19 cellular contexts compared by ENCODE assay signal in the genomic region with DNA sequence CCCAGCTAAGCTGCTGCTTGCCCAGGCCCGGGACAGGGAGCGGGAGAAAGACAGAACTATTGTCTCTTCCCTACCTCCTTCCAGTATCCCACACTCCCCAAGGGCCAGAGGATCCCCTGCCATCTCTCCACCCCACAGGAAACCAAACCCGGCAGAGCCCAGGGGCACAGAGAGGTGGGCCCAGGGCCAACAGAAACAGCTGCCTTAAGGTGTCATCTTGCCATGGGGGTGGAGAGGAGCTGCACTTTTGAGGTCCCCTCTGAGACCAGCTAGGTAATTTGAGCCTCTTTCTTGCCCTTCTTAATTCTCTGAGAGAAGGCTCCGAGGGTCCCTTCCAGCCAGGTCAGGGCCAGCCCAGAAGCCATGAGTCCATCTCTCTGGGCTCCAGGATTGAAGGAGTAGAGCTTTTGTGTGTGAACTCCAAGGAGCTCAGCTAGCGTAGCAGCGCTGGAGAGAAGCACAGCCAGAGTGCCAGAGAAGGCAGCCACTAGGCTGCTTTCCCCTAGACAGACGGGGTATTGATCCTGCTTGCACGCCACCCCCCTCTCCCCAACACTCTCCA. TPM values are rescaled to one million over a fixed set of nuclear protein-coding genes. Genes with fewer than 3 reads are reported as not detected.
DNase-seq lines count a peak whose midpoint lies in the region; ATAC-seq and TF ChIP-seq lines count a peak whose summit lies in the region.
"Had no signal": no experiment of that assay in that cellular context is flagged by ENCODE, and none has a peak within 500 bp of the region (broad histone marks: within the 10 kb centered on the region; RNA-seq: fewer than 3 reads in every experiment).

No MANE protein-coding gene starts in this region.

- H3K9me3 Mint-ChIP-seq in activated T-helper 17 cell treated with anti-CD3 and anti-CD28 coated beads, Interleukin-2, amount 50 U/mL, for 72 hours, result no peaks in the 10 kb centered on the region

- peaks cover 11% of the 10 kb centered on the region for H3K4me1 Mint-ChIP-seq in activated T-helper 17 cell treated with anti-CD3 and anti-CD28 coated beads, Interleukin-2, amount 50 U/mL, for 72 hours

- POLR2A ChIA-PET in SK-N-SH (lab: Yijun Ruan, JAX), result interaction anchor here (0.7 to 2.2 kb wide), 7 partner anchors 19 to 46 kb away, joined by 3 to 13 read pairs (median 6); a partner anchor contains a TSS

- no peaks in the 10 kb centered on the region for H3K9me3 ChIP-seq in SK-N-SH
- H3K9me3 ChIP-seq: A549, gastroesophageal sphincter, MG63, pancreas had no signal

- H3K4me2 ChIP-seq in SK-N-SH, result no peak overlapping the region
- H3K4me2 ChIP-seq: A549 had no signal

- no peak overlapping the region for H3K4me3 ChIP-seq in SK-N-SH (ENCODE audit: low read depth in 2 of 2, low read length in 1 of 2)
- H3K4me3 ChIP-seq: A549, gastroesophageal sphincter, MG63, pancreas had no signal

- H3K27ac ChIP-seq in SK-N-SH (ENCODE audit: low read depth in 2 of 2, low read length in 1 of 2), result peak overlapping the region in 1 of 2 experiments; percentile 74; a peak in 2 of 4 replicates
- H3K27ac ChIP-seq: A549, pancreas had no signal

- no peaks in the 10 kb centered on the region for H4K20me1 ChIP-seq in SK-N-SH (ENCODE audit: insufficient read depth)

- CTCF ChIA-PET in SK-N-SH (lab: Yijun Ruan, JAX), result interaction anchor here (1.6 to 26.3 kb wide), 7 partner anchors 16 to 266 kb away, joined by 4 to 1710 read pairs (median 7); a partner anchor contains a TSS

- peaks cover 0 to 30% of the 10 kb centered on the region in 2 experiments; a peak in 1 of 4 replicates for H3K4me1 ChIP-seq in SK-N-SH (ENCODE audit: control insufficient read depth in 1 of 2, insufficient read depth in 2 of 2, low read depth in 1 of 2, low read length in 1 of 2)

- no peaks in the 10 kb centered on the region for H3K79me2 ChIP-seq in SK-N-SH (ENCODE audit: insufficient read depth)

- H3K36me3 ChIP-seq in SK-N-SH (replicated peaks in 1 of 2; ENCODE audit: control insufficient read depth in 1 of 2, insufficient read depth in 2 of 2, low read length in 1 of 2), result no peaks in the 10 kb centered on the region
- H3K36me3 ChIP-seq: gastroesophageal sphincter, MG63, pancreas had no signal

- no peaks in the 10 kb centered on the region for H3F3A ChIP-seq in SK-N-SH (replicated peaks; ENCODE audit: insufficient read depth)

- no peak overlapping the region for H3K9ac ChIP-seq in SK-N-SH

- no peaks in the 10 kb centered on the region for H3K9me2 ChIP-seq in SK-N-SH

- H3K27me3 Mint-ChIP-seq in activated T-helper 17 cell treated with anti-CD3 and anti-CD28 coated beads, Interleukin-2, amount 50 U/mL, for 72 hours, result no peaks in the 10 kb centered on the region
- H3K27me3 Mint-ChIP-seq: activated naive CD8-positive, alpha-beta T cell had no signal

- TF ChIP-seq RAD21 in SK-N-SH (IDR thresholded peaks at IDR 0.05; ENCODE audit: low read length), result no peak

- no peak for ATAC-seq in SK-N-SH treated with all-trans-retinoic acid at 6 μM for 48 hours
- no peak for ATAC-seq in HG03520 (IDR thresholded peaks at IDR 0.05; ENCODE audit: unreplicated experiment)
- ATAC-seq in activated T-helper 17 cell treated with anti-CD3 and anti-CD28 coated beads, Interleukin-2, amount 50 U/mL, for 72 hours (replicated peaks), result no peak
- ATAC-seq: A549, gastroesophageal sphincter had no signal

- no peak overlapping the region for H3K4me3 Mint-ChIP-seq in activated T-helper 17 cell treated with anti-CD3 and anti-CD28 coated beads, Interleukin-2, amount 50 U/mL, for 72 hours

- TF ChIP-seq CTCF in SK-N-SH (IDR thresholded peaks at IDR 0.05), result no peak

- no peak overlapping the region for H3K27ac Mint-ChIP-seq in activated T-helper 17 cell treated with anti-CD3 and anti-CD28 coated beads, Interleukin-2, amount 50 U/mL, for 72 hours

- DNase-seq in SK-N-SH (peak; percentile 40), NCI-H524 treated with DMSO at 0.1 percent for 48 hours (lab: John Stamatoyannopoulos, UW) (peak; percentile 71), islet precursor cell (peak; percentile 37)
- DNase-seq in stimulated activated CD8-positive, alpha-beta memory T cell treated with anti-CD3 and anti-CD28 coated beads, Interleukin-4, amount 100 ng/mL, for 48 hours, result peak; percentile 9
- no peak for DNase-seq in activated T-cell treated with anti-CD3 and anti-CD28 coated beads, Interleukin-2, amount 50 U/mL, for 1 hour
- DNase-seq: dermis blood vessel endothelial cell; DMS53; kidney glomerular epithelial cell; MG63; NCI-H748 treated with DMSO at 0.1 percent for 48 hours; pancreas; stimulated activated CD4-positive, alpha-beta T cell treated with anti-CD3 and anti-CD28 coated beads, Interleukin-4, amount 100 ng/mL, for 24 hours had no signal

- TF ChIP-seq EP300 in SK-N-SH (IDR thresholded peaks at IDR 0.05; ENCODE audit: borderline replicate concordance in 1 of 2, low read depth in 1 of 2, low read length in 1 of 2), result no peak

- H2AFZ ChIP-seq in SK-N-SH (ENCODE audit: low read depth), result no peak overlapping the region

- no peaks in the 10 kb centered on the region; the same call in 1 of the 2 replicates for H3K27me3 ChIP-seq in SK-N-SH (ENCODE audit: insufficient read depth)
- H3K27me3 ChIP-seq: gastroesophageal sphincter, MG63, pancreas had no signal

- WGBS in SK-N-SH (ENCODE audit: low lambda C conversion rate), result 85% methylated on average over 7 of the region's 8 CpGs

- no peaks in the 10 kb centered on the region for H3K36me3 Mint-ChIP-seq in activated T-helper 17 cell treated with anti-CD3 and anti-CD28 coated beads, Interleukin-2, amount 50 U/mL, for 72 hours (ENCODE audit: low read depth)
- H3K36me3 Mint-ChIP-seq: activated naive CD8-positive, alpha-beta T cell had no signal

TF ChIP-seq in SK-N-SH, 30 proteins besides CTCF, POLR2A, EP300 and RAD21:
- no peak for TF ChIP-seq CHD2 (IDR thresholded peaks at IDR 0.05; ENCODE audit: low read length, partially characterized antibody)
- TF ChIP-seq MXI1 (IDR thresholded peaks at IDR 0.05; ENCODE audit: low read depth, low read length), result peak; percentile 22; the same call in 1 of the 2 replicates
- no peak for TF ChIP-seq ELF1 (IDR thresholded peaks at IDR 0.05)
- no peak for TF ChIP-seq RCOR1 (IDR thresholded peaks at IDR 0.05; ENCODE audit: low read length)
- TF ChIP-seq FOXM1 (IDR thresholded peaks at IDR 0.05; ENCODE audit: low read depth), result no peak

TF ChIP-seq in SK-N-SH treated with all-trans-retinoic acid at 6 μM for 48 hours, 23 proteins besides CTCF, POLR2A, EP300 and RAD21:
- TF ChIP-seq ZNF565 (CRISPR knock-in tag; conservative IDR thresholded peaks at IDR 0.05; ENCODE audit: low read depth) (no peak), ZNF70 (CRISPR knock-in tag; IDR thresholded peaks at IDR 0.05) (no peak), TOX (CRISPR knock-in tag; IDR thresholded peaks at IDR 0.05; ENCODE audit: borderline replicate concordance) (no peak), GLIS3 (CRISPR knock-in tag; IDR thresholded peaks at IDR 0.05) (no peak)

RNA-seq across cellular contexts. Expression of a gene that starts 9.7 kb away (rescaled TPM):
- not detected in 2 replicates for polyA plus RNA-seq in SK-N-SH (2012; rRNA removed)
- not detected in 2 replicates for polyA plus RNA-seq in SK-N-SH (2012; cell fraction: cytosol; rRNA removed)
- polyA plus RNA-seq in SK-N-SH (2012; cell fraction: nucleus; rRNA removed), result 0.08 TPM in 1 of 2 replicates, not detected in the other
- total RNA-seq in activated T-helper 17 cell treated with anti-CD3 and anti-CD28 coated beads, Interleukin-2, amount 50 U/mL, for 72 hours, result under 1 TPM in 1 of 2 donors, not detected in 1; 0.45 TPM
- total RNA-seq: dermis blood vessel endothelial cell, gastroesophageal sphincter, subcutaneous adipose tissue had no signal

RNA-seq across cellular contexts. Expression of a gene that starts 18.4 kb away (rescaled TPM):
- 4.0 and 4.8 TPM in 2 replicates for polyA plus RNA-seq in SK-N-SH (2012; rRNA removed)
- polyA plus RNA-seq in SK-N-SH (2012; cell fraction: cytosol; rRNA removed), result 6.5 and 7.4 TPM in 2 replicates
- 1.5 and 3.3 TPM in 2 replicates for polyA plus RNA-seq in SK-N-SH (2012; cell fraction: nucleus; rRNA removed)
- total RNA-seq in activated T-helper 17 cell treated with anti-CD3 and anti-CD28 coated beads, Interleukin-2, amount 50 U/mL, for 72 hours, result 10 to 100 TPM in 1 of 2 donors, 1 to 10 TPM in 1; 10.0 to 11.6 TPM

RNA-seq across cellular contexts. Expression of a gene that starts 20.4 kb away (rescaled TPM):
- 0.93 and 0.95 TPM in 2 replicates for polyA plus RNA-seq in SK-N-SH (2012; rRNA removed)
- 0.85 and 0.94 TPM in 2 replicates for polyA plus RNA-seq in SK-N-SH (2012; cell fraction: cytosol; rRNA removed)
- polyA plus RNA-seq in SK-N-SH (2012; cell fraction: nucleus; rRNA removed), result 0.73 TPM in 2 replicates
- total RNA-seq in activated T-helper 17 cell treated with anti-CD3 and anti-CD28 coated beads, Interleukin-2, amount 50 U/mL, for 72 hours, result 1 to 10 TPM; 1.1 to 1.2 TPM

RNA-seq across cellular contexts. Expression of a gene that starts 36.1 kb away (rescaled TPM):
- 5.4 and 8.9 TPM in 2 replicates for polyA plus RNA-seq in SK-N-SH (2012; rRNA removed)
- polyA plus RNA-seq in SK-N-SH (2012; cell fraction: cytosol; rRNA removed), result 3.5 and 4.9 TPM in 2 replicates
- 13.0 and 13.3 TPM in 2 replicates for polyA plus RNA-seq in SK-N-SH (2012; cell fraction: nucleus; rRNA removed)
- 10 to 100 TPM in 1 of 2 donors, 1 to 10 TPM in 1; 7.6 to 19.2 TPM for total RNA-seq in activated T-helper 17 cell treated with anti-CD3 and anti-CD28 coated beads, Interleukin-2, amount 50 U/mL, for 72 hours

RNA-seq across cellular contexts. Expression of a gene that starts 46.3 kb away (rescaled TPM):
- polyA plus RNA-seq in SK-N-SH (2012; rRNA removed), result 3.9 and 4.0 TPM in 2 replicates
- polyA plus RNA-seq in SK-N-SH (2012; cell fraction: cytosol; rRNA removed), result 1.5 and 2.7 TPM in 2 replicates
- 12.7 and 20.3 TPM in 2 replicates for polyA plus RNA-seq in SK-N-SH (2012; cell fraction: nucleus; rRNA removed)
- 10 to 100 TPM; 14.5 to 15.3 TPM for total RNA-seq in activated T-helper 17 cell treated with anti-CD3 and anti-CD28 coated beads, Interleukin-2, amount 50 U/mL, for 72 hours
